In genomic region chr1:77888429-77889239, GRCh38 we compare ENCODE assay signal across 8 cellular contexts. TPM values are rescaled to one million over a fixed set of nuclear protein-coding genes. Genes with fewer than 3 reads are reported as not detected.
DNase-seq lines count a peak whose midpoint lies in the region; ATAC-seq and TF ChIP-seq lines count a peak whose summit lies in the region.

Gene NEXN, plus strand, starts transcription at chr1:77888624. Its CDS starts 27,483 bp downstream, at chr1:77916107.

- peak; percentile 75 for ATAC-seq in GM18505 (IDR thresholded peaks at IDR 0.05; ENCODE audit: unreplicated experiment)
- ATAC-seq in HG03378 (IDR thresholded peaks at IDR 0.05; ENCODE audit: unreplicated experiment): peak; percentile 43
- peak; percentile 46 for ATAC-seq in T-helper 17 cell

- H3K27me3 Mint-ChIP-seq in T-helper 17 cell: peaks cover 13% of the 10 kb centered on the region
- peaks cover 21% of the 10 kb centered on the region for H3K27me3 Mint-ChIP-seq in dendritic cell treated with granulocyte-macrophage colony-stimulating factor and Interleukin-4, amounts not matched to agents 40 ng/mL and 50 ng/mL, for 4 days

- CTCF ChIA-PET in AG04449 (lab: Yijun Ruan, JAX): interaction anchor here (0.9 to 1.0 kb wide), 2 partner anchors 14 to 17 kb away, joined by 3 read pairs; no protein-coding TSS in a partner anchor

- no peaks in the 10 kb centered on the region for H3K9me3 Mint-ChIP-seq in dendritic cell treated with granulocyte-macrophage colony-stimulating factor and Interleukin-4, amounts not matched to agents 40 ng/mL and 50 ng/mL, for 4 days

- H3K9me3 ChIP-seq in T-helper 17 cell (ENCODE audit: control insufficient read depth, low read length, poor library complexity, severe bottlenecking): no peaks in the 10 kb centered on the region

- no peak for TF ChIP-seq CTCF in AG04449 (IDR thresholded peaks at IDR 0.05; ENCODE audit: insufficient read depth, low read length, missing control alignments)

- H3K36me3 Mint-ChIP-seq in T-helper 17 cell (ENCODE audit: low read depth): peaks cover 9% of the 10 kb centered on the region
- H3K36me3 Mint-ChIP-seq in dendritic cell treated with granulocyte-macrophage colony-stimulating factor and Interleukin-4, amounts not matched to agents 40 ng/mL and 50 ng/mL, for 4 days (ENCODE audit: low read depth): no peaks in the 10 kb centered on the region

- POLR2A ChIA-PET in AG04449 (lab: Yijun Ruan, JAX): interaction anchor here (1.3 to 1.7 kb wide), 3 partner anchors 12 to 116 kb away, joined by 5 to 7 read pairs (median 5); partner anchors contain the start of gene DNAJB4

- H3K4me3 Mint-ChIP-seq in T-helper 17 cell: peak within 1 kb of the TSS; percentile 80
- peak within 1 kb of the TSS; percentile 78 for H3K4me3 Mint-ChIP-seq in dendritic cell treated with granulocyte-macrophage colony-stimulating factor and Interleukin-4, amounts not matched to agents 40 ng/mL and 50 ng/mL, for 4 days

- intact Hi-C loops in dendritic cell treated with granulocyte-macrophage colony-stimulating factor and Interleukin-4, amounts not matched to agents 40 ng/mL and 50 ng/mL, for 4 days (cut with micrococcal nuclease): no loop called here

- DNase-seq in AG04449 (ENCODE audit: low read depth, low spot score): no peak
- peak in 1 of 3 donors; percentile 11 for DNase-seq in T-helper 17 cell
- peak; percentile 21 for DNase-seq in kidney glomerular epithelial cell (lab: John Stamatoyannopoulos, UW)
- DNase-seq in smooth muscle cell of the brain vasculature (ENCODE audit: low read depth, low spot score): peak; percentile 61
- DNase-seq in NCI-H524 treated with DMSO at 0.1 percent for 48 hours (lab: John Stamatoyannopoulos, UW): no peak

- H3K27ac Mint-ChIP-seq in T-helper 17 cell: no peak within 1 kb of the TSS
- H3K27ac Mint-ChIP-seq in dendritic cell treated with granulocyte-macrophage colony-stimulating factor and Interleukin-4, amounts not matched to agents 40 ng/mL and 50 ng/mL, for 4 days: peak within 1 kb of the TSS; percentile 73

- H3K4me1 Mint-ChIP-seq in T-helper 17 cell: peaks cover 4% of the 10 kb centered on the region
- H3K4me1 Mint-ChIP-seq in dendritic cell treated with granulocyte-macrophage colony-stimulating factor and Interleukin-4, amounts not matched to agents 40 ng/mL and 50 ng/mL, for 4 days (ENCODE audit: low read depth): peaks cover 18% of the 10 kb centered on the region

- peak within 1 kb of the TSS; percentile 91 for H3K4me3 ChIP-seq in AG04449 (ENCODE audit: low read depth, low read length)

- TF ChIP-seq POLR2A in GM18505 (IDR thresholded peaks at IDR 0.05; ENCODE audit: borderline replicate concordance, extremely low read depth, insufficient read depth, insufficient read length): no peak

RNA-seq across cellular contexts. Expression of gene NEXN, which starts in this region (rescaled TPM):
- total RNA-seq in T-helper 17 cell: 1 to 10 TPM in 1 of 2 donors, under 1 TPM in 1; 0.90 to 4.5 TPM

Comparison
In these comparisons a context has a peak if more than half of its experiments do, and no peak if none do; other contexts are left out.
1. DNase-seq: peak in kidney glomerular epithelial cell (single experiment) and smooth muscle cell of the brain vasculature (single experiment); none in AG04449 (single experiment) and NCI-H524 treated with DMSO at 0.1 percent for 48 hours (single experiment).
2. Peak in every context shown above with its lines, with median percentiles within 50 percentile points of each other: ATAC-seq.